ENCODE assay signal across 9 cellular contexts in the genomic region with DNA sequence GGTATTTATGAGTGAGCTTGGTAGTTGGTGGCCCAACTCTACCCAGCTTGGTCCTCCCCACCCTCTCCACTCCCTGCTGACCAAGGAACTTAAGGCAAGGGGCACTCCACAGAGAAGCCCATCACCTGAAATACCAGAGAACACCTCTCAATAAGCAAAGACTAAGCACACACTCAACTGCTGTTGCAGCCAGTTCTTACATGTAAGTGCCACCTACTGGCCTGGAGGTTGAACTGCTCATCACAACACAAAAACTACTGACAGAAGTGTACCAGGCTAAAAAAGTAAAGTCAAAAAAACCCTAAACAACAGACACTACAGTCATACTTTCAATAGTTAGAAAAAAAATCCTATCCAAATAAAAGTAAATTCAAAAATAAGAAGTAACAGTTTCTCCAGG.
DNase-seq lines count a peak whose midpoint lies in the region; ATAC-seq and TF ChIP-seq lines count a peak whose summit lies in the region.
"Had no signal": no experiment of that assay in that cellular context is flagged by ENCODE, and none has a peak within 500 bp of the region (broad histone marks: within the 10 kb centered on the region; RNA-seq: fewer than 3 reads in every experiment).

No MANE protein-coding gene starts in this region.

- H3K9me3 Mint-ChIP-seq in stimulated activated naive CD8-positive, alpha-beta T cell treated with anti-CD3 and anti-CD28 coated beads, Interleukin-15, amount 100 ng/mL, for 72 hours = peaks cover 0 to 17% of the 10 kb centered on the region in 2 donors

- no peak overlapping the region for H3K27ac Mint-ChIP-seq in stimulated activated naive CD8-positive, alpha-beta T cell treated with anti-CD3 and anti-CD28 coated beads, Interleukin-15, amount 100 ng/mL, for 72 hours

- peak; percentile 17 for TF ChIP-seq CTCF in AG09319 (IDR thresholded peaks at IDR 0.05; ENCODE audit: low read depth, low read length)

- peak; percentile 94 for ATAC-seq in GM19468 (IDR thresholded peaks at IDR 0.05; ENCODE audit: extremely low read depth, unreplicated experiment)
- ATAC-seq in esophagus mucosa = peak; percentile 67
- ATAC-seq in stimulated activated naive CD8-positive, alpha-beta T cell treated with anti-CD3 and anti-CD28 coated beads, Interleukin-15, amount 100 ng/mL, for 72 hours = no peak

- no peaks in the 10 kb centered on the region for H3K4me1 Mint-ChIP-seq in stimulated activated naive CD8-positive, alpha-beta T cell treated with anti-CD3 and anti-CD28 coated beads, Interleukin-15, amount 100 ng/mL, for 72 hours

- H3K27me3 Mint-ChIP-seq in stimulated activated naive CD8-positive, alpha-beta T cell treated with anti-CD3 and anti-CD28 coated beads, Interleukin-15, amount 100 ng/mL, for 72 hours = no peaks in the 10 kb centered on the region

- DNase-seq in AG09319 (ENCODE audit: extremely low read depth, low read depth) (no peak), NAMALWA (ENCODE audit: low spot score) (peak; percentile 46), G401 (ENCODE audit: low spot score) (no peak), NCI-H1436 (lab: John Stamatoyannopoulos, UW) (no peak), GM03348 (ENCODE audit: low spot score) (no peak)
- DNase-seq in stimulated activated naive CD8-positive, alpha-beta T cell treated with anti-CD3 and anti-CD28 coated beads, Interleukin-15, amount 100 ng/mL, for 72 hours = no peak
- DNase-seq: retina had no signal

- no peak overlapping the region for H3K4me3 Mint-ChIP-seq in stimulated activated naive CD8-positive, alpha-beta T cell treated with anti-CD3 and anti-CD28 coated beads, Interleukin-15, amount 100 ng/mL, for 72 hours

- in situ Hi-C loops in G401 (cut with HindIII; ENCODE audit: low sequenced_read_pairs) = no loop called here
